ENCODE assay signal across 8 cellular contexts in the genomic region with DNA sequence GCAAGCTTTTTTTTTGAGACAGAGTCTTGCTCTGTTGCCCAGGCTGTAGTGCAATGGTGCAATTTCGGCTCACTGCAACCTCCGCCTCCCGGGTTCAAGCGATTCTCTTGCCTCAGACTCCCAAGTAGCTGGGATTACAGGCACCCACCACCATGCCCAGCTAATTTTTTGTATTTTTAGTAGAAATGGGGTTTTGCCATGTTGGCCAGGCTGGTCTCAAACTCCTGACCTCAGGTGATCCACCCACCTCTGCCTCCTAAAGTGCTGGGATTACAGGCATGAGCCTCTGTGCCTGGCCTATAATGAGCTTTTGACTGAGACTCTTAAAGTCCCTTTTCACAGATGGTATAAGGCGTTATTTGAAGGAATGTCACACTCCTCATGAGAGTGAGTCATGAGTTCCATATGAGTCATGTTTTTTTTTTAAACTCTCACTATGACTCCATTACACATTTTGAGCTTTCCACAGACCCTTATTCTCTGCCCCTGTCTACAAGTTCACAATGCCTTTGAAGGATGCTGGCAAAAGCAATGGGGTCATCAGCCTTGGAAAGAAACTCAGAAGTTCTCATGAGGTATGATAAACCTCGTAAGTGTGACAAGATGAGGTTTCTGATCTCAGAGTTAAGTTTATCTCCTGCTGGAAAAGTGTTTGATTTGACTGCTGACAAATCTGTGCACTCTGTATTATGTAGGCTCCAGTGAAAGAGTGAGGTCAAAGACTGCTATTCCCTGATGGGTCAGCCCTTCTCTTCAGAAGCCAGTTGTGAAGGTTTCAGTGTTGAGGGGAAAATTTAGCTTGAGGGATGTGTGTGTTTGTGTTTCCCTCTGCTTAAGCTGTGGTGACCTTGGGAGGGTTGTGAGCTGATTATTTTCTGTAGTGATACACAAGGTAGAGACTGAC. TPM values are rescaled to one million over a fixed set of nuclear protein-coding genes. Genes with fewer than 3 reads are reported as not detected.
DNase-seq lines count a peak whose midpoint lies in the region; ATAC-seq and TF ChIP-seq lines count a peak whose summit lies in the region.
"Not testable (repeated sequence)": the region's sequence is repeated elsewhere in the genome, so short reads cannot be mapped to it uniquely, and the experiment has no call there.

No MANE protein-coding gene starts in this region.

- H3K27ac ChIP-seq in brain microvascular endothelial cell = peak overlapping the region; percentile 47

- not testable (repeated sequence) for TF ChIP-seq CTCF in GM06990 (IDR thresholded peaks at IDR 0.05; ENCODE audit: insufficient read depth, low read length, poor library complexity, severe bottlenecking); brain microvascular endothelial cell (IDR thresholded peaks at IDR 0.05; ENCODE audit: low read depth, low read length, missing control alignments)

- not testable (repeated sequence) for H3K9me3 Mint-ChIP-seq in T-helper 2 cell treated with Interferon-gamma antibody and Interleukin-4, amounts not matched to agents 5 μg/mL and 100 μg/mL, for 36 hours; immature natural killer cell

- peak; percentile 79 for ATAC-seq in GM19463 (IDR thresholded peaks at IDR 0.05; ENCODE audit: unreplicated experiment)
- ATAC-seq in HG02884 (IDR thresholded peaks at IDR 0.05; ENCODE audit: unreplicated experiment) = peak; percentile 72

- peaks cover 14% of the 10 kb centered on the region for H3K4me1 Mint-ChIP-seq in T-helper 2 cell treated with Interferon-gamma antibody and Interleukin-4, amounts not matched to agents 5 μg/mL and 100 μg/mL, for 36 hours (ENCODE audit: low read depth)
- H3K4me1 Mint-ChIP-seq in immature natural killer cell = not testable (repeated sequence)

- not testable (repeated sequence) for H3K4me3 ChIP-seq in GM06990 (replicated peaks; ENCODE audit: low read depth, low read length); brain microvascular endothelial cell (ENCODE audit: low read depth, low read length)

- not testable (repeated sequence) for H3K27ac Mint-ChIP-seq in T-helper 2 cell treated with Interferon-gamma antibody and Interleukin-4, amounts not matched to agents 5 μg/mL and 100 μg/mL, for 36 hours
- peak overlapping the region in 5 of 6 donors; percentile 13 to 69 (median 32) for H3K27ac Mint-ChIP-seq in immature natural killer cell

- not testable (repeated sequence) for H3K4me3 Mint-ChIP-seq in T-helper 2 cell treated with Interferon-gamma antibody and Interleukin-4, amounts not matched to agents 5 μg/mL and 100 μg/mL, for 36 hours; immature natural killer cell

- H3K36me3 Mint-ChIP-seq in T-helper 2 cell treated with Interferon-gamma antibody and Interleukin-4, amounts not matched to agents 5 μg/mL and 100 μg/mL, for 36 hours (ENCODE audit: low read depth); immature natural killer cell: not testable (repeated sequence)

- H3K27me3 Mint-ChIP-seq in T-helper 2 cell treated with Interferon-gamma antibody and Interleukin-4, amounts not matched to agents 5 μg/mL and 100 μg/mL, for 36 hours (ENCODE audit: low read depth); immature natural killer cell (ENCODE audit: low read depth in 3 of 3): not testable (repeated sequence)

- DNase-seq in GM06990 (ENCODE audit: extremely low read depth, insufficient read length) = peak; percentile 67
- peak; percentile 49 for DNase-seq in HS-5 (ENCODE audit: low read depth)
- DNase-seq in T-helper 2 cell treated with Interferon-gamma antibody and Interleukin-4, amounts not matched to agents 5 μg/mL and 100 μg/mL, for 36 hours (ENCODE audit: low spot score) = peak; percentile 17
- DNase-seq in brain microvascular endothelial cell = peak; percentile 15
- DNase-seq in immature natural killer cell = peak; percentile 25 to 30 (median 27)
- peak; percentile 64 for DNase-seq in stromal cell of bone marrow (ENCODE audit: low read depth)

- H3K36me3 ChIP-seq in GM06990 (ENCODE audit: control insufficient read depth, insufficient read depth, low read length); brain microvascular endothelial cell (replicated peaks): not testable (repeated sequence)

- in situ Hi-C loops in brain microvascular endothelial cell (cut with HindIII; ENCODE audit: low pct_ligation_motif_present, low sequenced_read_pairs) = not testable (repeated sequence)

- H3K27me3 ChIP-seq in GM06990 (replicated peaks; ENCODE audit: control insufficient read depth, insufficient read depth, low read length); brain microvascular endothelial cell (replicated peaks): not testable (repeated sequence)

RNA-seq across cellular contexts. Expression of a gene that starts 39.1 kb away (rescaled TPM):
- polyA plus RNA-seq in immature natural killer cell = 100 to 1,000 TPM; 383 to 645 (median 581) TPM

Comparison
In these comparisons a context has a peak if more than half of its experiments do, and no peak if none do; other contexts are left out.
1. DNase-seq: peak in every context shown above with its lines; median percentile 67 in GM06990; 64 in stromal cell of bone marrow; 49 in HS-5; 27 in immature natural killer cell; 17 in T-helper 2 cell treated with Interferon-gamma antibody and Interleukin-4, amounts not matched to agents 5 μg/mL and 100 μg/mL, for 36 hours; 15 in brain microvascular endothelial cell.